In the genomic region with DNA sequence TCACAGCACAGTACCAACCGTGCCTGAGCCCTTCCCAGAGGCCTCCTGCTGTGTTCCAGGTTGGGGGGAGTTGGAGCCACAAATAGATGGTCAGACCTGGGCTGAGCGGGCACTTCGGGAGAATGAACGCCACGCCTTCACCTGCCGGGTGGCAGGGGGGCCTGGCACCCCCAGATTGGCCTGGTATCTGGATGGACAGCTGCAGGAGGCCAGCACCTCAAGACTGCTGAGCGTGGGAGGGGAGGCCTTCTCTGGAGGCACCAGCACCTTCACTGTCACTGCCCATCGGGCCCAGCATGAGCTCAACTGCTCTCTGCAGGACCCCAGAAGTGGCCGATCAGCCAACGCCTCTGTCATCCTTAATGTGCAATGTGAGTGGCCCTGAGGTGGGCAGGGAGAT, we compare ENCODE assay signal across 10 cellular contexts. TPM values are rescaled to one million over a fixed set of nuclear protein-coding genes. Genes with fewer than 3 reads are reported as not detected.
DNase-seq lines count a peak whose midpoint lies in the region; ATAC-seq and TF ChIP-seq lines count a peak whose summit lies in the region.
"Had no signal": no experiment of that assay in that cellular context is flagged by ENCODE, and none has a peak within 500 bp of the region (broad histone marks: within the 10 kb centered on the region; RNA-seq: fewer than 3 reads in every experiment).

No MANE protein-coding gene starts in this region.

- no peak for ATAC-seq in naive thymus-derived CD8-positive, alpha-beta T cell
- ATAC-seq in HG02678 (IDR thresholded peaks at IDR 0.05; ENCODE audit: unreplicated experiment) (no peak), GM19397 (IDR thresholded peaks at IDR 0.05; ENCODE audit: unreplicated experiment) (no peak), heart left ventricle (no peak)

- no peak for TF ChIP-seq CTCF in AG04450 (IDR thresholded peaks at IDR 0.05; ENCODE audit: low read depth, low read length)
- TF ChIP-seq CTCF in colonic mucosa (IDR thresholded peaks at IDR 0.05) = no peak
- no peak for TF ChIP-seq CTCF in heart left ventricle (IDR thresholded peaks at IDR 0.05)

- peak overlapping the region; percentile 82 for H3K4me3 ChIP-seq in AG04450 (ENCODE audit: low read depth, low read length)
- H3K4me3 ChIP-seq in colonic mucosa = peak overlapping the region; percentile 77
- peak overlapping the region in 3 of 12 donors; percentile 68 to 83 (median 82) for H3K4me3 ChIP-seq in heart left ventricle

- DNase-seq in AG04450 (ENCODE audit: low read depth, low spot score) = no peak
- no peak for DNase-seq in colonic mucosa
- DNase-seq in naive thymus-derived CD8-positive, alpha-beta T cell = no peak
- DNase-seq in SK-N-DZ (ENCODE audit: low spot score) = no peak
- DNase-seq in heart left ventricle = no peak
- DNase-seq: NCI-H1694 had no signal

- no peaks in the 10 kb centered on the region for H3K27me3 Mint-ChIP-seq in IgD-negative memory B cell
- H3K27me3 Mint-ChIP-seq in naive thymus-derived CD8-positive, alpha-beta T cell = no peaks in the 10 kb centered on the region

- H3K4me1 ChIP-seq in colonic mucosa = peaks cover 14% of the 10 kb centered on the region
- peaks cover 0 to 32% (median 12%) of the 10 kb centered on the region in 12 donors for H3K4me1 ChIP-seq in heart left ventricle

- peaks cover 15 to 21% (median 17%) of the 10 kb centered on the region in 3 donors for H3K4me1 Mint-ChIP-seq in IgD-negative memory B cell
- peaks cover 24 to 44% (median 34%) of the 10 kb centered on the region in 4 donors for H3K4me1 Mint-ChIP-seq in naive thymus-derived CD8-positive, alpha-beta T cell

- H3K36me3 ChIP-seq in colonic mucosa (no peaks in the 10 kb centered on the region), heart left ventricle (no peaks in the 10 kb centered on the region)
- H3K36me3 ChIP-seq: SJSA1 had no signal

- H3K27ac Mint-ChIP-seq in IgD-negative memory B cell = peak overlapping the region in 2 of 3 donors; percentile 82 to 85
- H3K27ac Mint-ChIP-seq in naive thymus-derived CD8-positive, alpha-beta T cell = peak overlapping the region in 9 of 10 donors; percentile 86 to 97 (median 95)

- H3K9ac ChIP-seq in colonic mucosa (ENCODE audit: low read depth in 2 of 2, low read length in 2 of 2) = peak overlapping the region in 1 of 2 donors; percentile 27

- WGBS in heart left ventricle, 4 donors = 82 to 88% (median 85%) methylated on average over 8 to 10 of the region's 10 CpGs

- no peaks in the 10 kb centered on the region for H3K27me3 ChIP-seq in AG04450 (ENCODE audit: control insufficient read depth, insufficient read depth, low read length)
- no peaks in the 10 kb centered on the region for H3K27me3 ChIP-seq in colonic mucosa
- peaks cover 0 to 5% (median 0%) of the 10 kb centered on the region in 9 donors for H3K27me3 ChIP-seq in heart left ventricle
- H3K27me3 ChIP-seq: SJSA1 had no signal

- H3K9me3 ChIP-seq in AG04450 (ENCODE audit: control insufficient read depth, insufficient read depth, low read length) (no peaks in the 10 kb centered on the region; the same call in 1 of the 2 replicates), colonic mucosa (no peaks in the 10 kb centered on the region), heart left ventricle (no peaks in the 10 kb centered on the region)

- no peaks in the 10 kb centered on the region for H3K9me3 Mint-ChIP-seq in IgD-negative memory B cell
- H3K9me3 Mint-ChIP-seq in naive thymus-derived CD8-positive, alpha-beta T cell = no peaks in the 10 kb centered on the region

- intact Hi-C loops in colonic mucosa (cut with DNase I) (no loop called here), heart left ventricle (cut with DNase I) (no loop called here)

- peak overlapping the region; percentile 91 to 96 (median 96) for H3K4me3 Mint-ChIP-seq in IgD-negative memory B cell
- peak overlapping the region; percentile 87 to 99 (median 94) for H3K4me3 Mint-ChIP-seq in naive thymus-derived CD8-positive, alpha-beta T cell

- H3K27ac ChIP-seq in AG04450 (ENCODE audit: low read depth, low read length) (no peak overlapping the region), colonic mucosa (no peak overlapping the region), heart left ventricle (no peak overlapping the region)
- H3K27ac ChIP-seq: SJSA1 had no signal

- CTCF ChIA-PET in AG04450 (lab: Charles Lee) = no interaction called here

- POLR2A ChIA-PET in AG04450 (lab: Yijun Ruan, JAX) = no interaction called here
- POLR2A ChIA-PET in naive thymus-derived CD8-positive, alpha-beta T cell (lab: Charles Lee) = interaction anchor here (0.9 kb wide), 1 partner anchor 134 kb away, joined by 4 read pairs; no protein-coding TSS in a partner anchor

- TF ChIP-seq POLR2A in heart left ventricle (IDR thresholded peaks at IDR 0.05) = no peak

- peaks cover 2% of the 10 kb centered on the region for H3K36me3 Mint-ChIP-seq in IgD-negative memory B cell
- H3K36me3 Mint-ChIP-seq in naive thymus-derived CD8-positive, alpha-beta T cell = peaks cover 0 to 22% (median 0%) of the 10 kb centered on the region in 3 donors

RNA-seq across cellular contexts. Expression of a gene that starts 1.1 kb away (rescaled TPM):
- polyA plus RNA-seq in AG04450 (2011; rRNA removed) = 22.5 and 26.1 TPM in 2 replicates
- 20.0 and 28.8 TPM in 2 replicates for polyA minus RNA-seq in AG04450 (2011; rRNA and poly(A)+ RNA removed)
- polyA plus RNA-seq in IgD-negative memory B cell = 11.2 TPM
- total RNA-seq in colonic mucosa = 1 to 10 TPM; 3.8 to 9.2 TPM
- 10 to 100 TPM; 30.4 to 31.0 TPM for total RNA-seq in naive thymus-derived CD8-positive, alpha-beta T cell
- polyA plus RNA-seq in naive thymus-derived CD8-positive, alpha-beta T cell = 10 to 100 TPM; 14.6 to 26.4 (median 15.0) TPM
- 13.9 and 19.4 TPM in 2 replicates for polyA plus RNA-seq in SK-N-DZ (2014; cell fraction: cytosol; rRNA removed)
- 60.1 and 71.3 TPM in 2 replicates for polyA plus RNA-seq in SK-N-DZ (2014; cell fraction: nucleus; rRNA removed)
- 10 to 100 TPM in 5 of 9 donors, 1 to 10 TPM in 4; 7.3 to 26.8 (median 10.8) TPM for total RNA-seq in heart left ventricle
- polyA plus RNA-seq in heart left ventricle = 1 to 10 TPM; 3.9 to 6.9 TPM

RNA-seq across cellular contexts. Expression of a gene that starts 4.8 kb away (rescaled TPM):
- polyA plus RNA-seq in AG04450 (2011; rRNA removed) (not detected in 2 replicates), IgD-negative memory B cell (0.55 TPM), heart left ventricle (under 1 TPM in 1 of 2 donors, not detected in 1; 0.23 TPM)
- polyA minus RNA-seq in AG04450 (2011; rRNA and poly(A)+ RNA removed) = not detected in 2 replicates
- total RNA-seq in colonic mucosa (under 1 TPM; 0.35 to 0.66 TPM), heart left ventricle (1 to 10 TPM in 4 of 9 donors, under 1 TPM in 3, not detected in 2; 0.37 to 3.1 (median 1.1) TPM)
- total RNA-seq in naive thymus-derived CD8-positive, alpha-beta T cell = 1 to 10 TPM in 1 of 2 experiments, under 1 TPM in 1; 0.69 to 2.0 TPM
- under 1 TPM; 0.19 to 0.41 (median 0.39) TPM for polyA plus RNA-seq in naive thymus-derived CD8-positive, alpha-beta T cell
- 3.4 TPM in 1 of 2 replicates, not detected in the other for polyA plus RNA-seq in SK-N-DZ (2014; cell fraction: cytosol; rRNA removed)
- 4.9 and 5.5 TPM in 2 replicates for polyA plus RNA-seq in SK-N-DZ (2014; cell fraction: nucleus; rRNA removed)
- total RNA-seq: SJSA1 had no signal

RNA-seq across cellular contexts. Expression of a gene that starts 33.6 kb away (rescaled TPM):
- polyA plus RNA-seq in AG04450 (2011; rRNA removed) = 40.8 and 57.2 TPM in 2 replicates
- polyA minus RNA-seq in AG04450 (2011; rRNA and poly(A)+ RNA removed) = 25.8 and 26.3 TPM in 2 replicates
- polyA plus RNA-seq in IgD-negative memory B cell = 6.2 TPM
- total RNA-seq in colonic mucosa = 1 to 10 TPM; 9.3 to 9.5 TPM
- total RNA-seq in naive thymus-derived CD8-positive, alpha-beta T cell = 10 to 100 TPM; 14.9 to 15.6 TPM
- polyA plus RNA-seq in naive thymus-derived CD8-positive, alpha-beta T cell = 1 to 10 TPM; 6.7 to 8.3 (median 6.7) TPM
- polyA plus RNA-seq in SK-N-DZ (2014; cell fraction: cytosol; rRNA removed) = 30.4 and 53.9 TPM in 2 replicates
- polyA plus RNA-seq in SK-N-DZ (2014; cell fraction: nucleus; rRNA removed) = 30.9 and 32.9 TPM in 2 replicates
- total RNA-seq in heart left ventricle = 10 to 100 TPM; 14.7 to 39.0 (median 21.7) TPM
- 10 to 100 TPM; 22.9 to 29.1 TPM for polyA plus RNA-seq in heart left ventricle

RNA-seq across cellular contexts. Expression of a gene that starts 40.1 kb away (rescaled TPM):
- 303 and 387 TPM in 2 replicates for polyA plus RNA-seq in AG04450 (2011; rRNA removed)
- 165 and 229 TPM in 2 replicates for polyA minus RNA-seq in AG04450 (2011; rRNA and poly(A)+ RNA removed)
- polyA plus RNA-seq in IgD-negative memory B cell = 97.5 TPM
- 100 to 1,000 TPM; 151 to 171 TPM for total RNA-seq in colonic mucosa
- total RNA-seq in naive thymus-derived CD8-positive, alpha-beta T cell = 100 to 1,000 TPM; 106 to 118 TPM
- polyA plus RNA-seq in naive thymus-derived CD8-positive, alpha-beta T cell = 100 to 1,000 TPM; 121 to 138 (median 130) TPM
- 55.8 and 60.4 TPM in 2 replicates for polyA plus RNA-seq in SK-N-DZ (2014; cell fraction: cytosol; rRNA removed)
- polyA plus RNA-seq in SK-N-DZ (2014; cell fraction: nucleus; rRNA removed) = 11.8 and 17.9 TPM in 2 replicates
- total RNA-seq in heart left ventricle = 100 to 1,000 TPM in 4 of 9 donors, 10 to 100 TPM in 5; 87.6 to 127 (median 99.6) TPM
- polyA plus RNA-seq in heart left ventricle = 100 to 1,000 TPM in 1 of 2 donors, 10 to 100 TPM in 1; 53.1 to 107 TPM
